Comparison of ENCODE assay signal across 7 cellular contexts in the genomic region with DNA sequence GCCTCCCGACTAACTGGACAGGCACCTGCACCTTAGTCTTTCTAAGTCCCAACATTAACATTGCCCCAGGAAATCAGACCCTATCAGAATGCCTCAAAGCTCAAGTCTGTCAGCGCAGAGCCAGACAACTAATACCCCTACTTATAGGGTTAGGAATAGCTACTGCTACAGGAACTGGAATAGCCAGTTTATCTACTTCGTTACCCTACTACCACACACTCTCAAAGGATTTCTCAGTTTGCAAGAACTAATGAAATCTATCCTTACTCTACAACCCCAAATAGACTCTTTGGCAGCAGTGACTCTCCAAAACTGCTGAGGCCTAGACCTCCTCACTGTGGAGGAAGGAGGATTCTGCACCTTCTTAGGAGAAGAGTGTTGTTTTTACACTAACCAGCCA.
DNase-seq lines count a peak whose midpoint lies in the region; FAIRE-seq and TF ChIP-seq lines count a peak whose summit lies in the region.
"Not testable (repeated sequence)": the region's sequence is repeated elsewhere in the genome, so short reads cannot be mapped to it uniquely, and the experiment has no call there.

No MANE protein-coding gene starts in this region.

- not testable (repeated sequence) for H3K14ac ChIP-seq in trophoblast cell (ENCODE audit: low read length)

- not testable (repeated sequence) for TF ChIP-seq POLR2A in breast epithelium (IDR thresholded peaks at IDR 0.05)

- H3K18ac ChIP-seq in trophoblast cell (ENCODE audit: low read length), result not testable (repeated sequence)

- not testable (repeated sequence) for H3K4me1 ChIP-seq in Loucy (ENCODE audit: insufficient read depth, low read length, poor library complexity, severe bottlenecking); breast epithelium; keratinocyte (ENCODE audit: control insufficient read depth, extremely low read depth, insufficient read depth, low read length); trophoblast cell (ENCODE audit: control insufficient read depth in 1 of 2, insufficient read depth in 2 of 2, low read length in 2 of 2)
- peaks cover 16% of the 10 kb centered on the region for H3K4me1 ChIP-seq in PC-9 (replicated peaks; ENCODE audit: insufficient read depth)

- not testable (repeated sequence) for H3K79me1 ChIP-seq in trophoblast cell (ENCODE audit: low read length)

- H3F3A ChIP-seq in Loucy (ENCODE audit: low read depth); PC-9 (ENCODE audit: insufficient read depth, low read depth): not testable (repeated sequence)

- H2BK120ac ChIP-seq in trophoblast cell (ENCODE audit: insufficient read depth, low read length, poor library complexity), result not testable (repeated sequence)

- BruUV-seq in PC-9 (replicated peaks; lab: Mats Ljungman, UMichigan), result not testable (repeated sequence)

- not testable (repeated sequence) for H3K79me2 ChIP-seq in Loucy (ENCODE audit: insufficient read depth, low read length); PC-9 (ENCODE audit: low read depth); keratinocyte (ENCODE audit: control insufficient read depth, insufficient read depth, low read length); trophoblast cell (ENCODE audit: control insufficient read depth, insufficient read depth, low read length, poor library complexity)

- H3K4me2 ChIP-seq in Loucy (ENCODE audit: low read depth, low read length, poor library complexity, severe bottlenecking); keratinocyte (ENCODE audit: control insufficient read depth, extremely low read depth, insufficient read depth, low read depth, low read length): not testable (repeated sequence)
- peak overlapping the region; percentile 21; the same call in 1 of the 2 replicates for H3K4me2 ChIP-seq in PC-9
- peak overlapping the region; percentile 46 for H3K4me2 ChIP-seq in trophoblast cell (ENCODE audit: low read length)

- CTCF ChIA-PET in PC-9 (lab: Charles Lee), result not testable (repeated sequence)

- H4K91ac ChIP-seq in trophoblast cell (ENCODE audit: low read depth, low read length), result not testable (repeated sequence)

- TF ChIP-seq CTCF in Loucy (conservative IDR thresholded peaks at IDR 0.05; ENCODE audit: low read length); PC-9 (conservative IDR thresholded peaks at IDR 0.05); breast epithelium (IDR thresholded peaks at IDR 0.05); epithelial cell of esophagus (IDR thresholded peaks at IDR 0.05; ENCODE audit: insufficient read depth, low read depth, low read length, missing control alignments); keratinocyte (optimal IDR thresholded peaks at IDR 0.05 in 1 of 3, IDR thresholded peaks at IDR 0.05 in 1 of 3, conservative IDR thresholded peaks at IDR 0.05 in 1 of 3; ENCODE audit: extremely low read depth in 1 of 3, insufficient read depth in 2 of 3, low read length in 3 of 3): not testable (repeated sequence)

- intact Hi-C loops in PC-9 (cut with micrococcal nuclease; ENCODE audit: unreplicated experiment); breast epithelium (cut with DNase I; ENCODE audit: low total_unique reads): not testable (repeated sequence)

- not testable (repeated sequence) for H3K9me3 ChIP-seq in Loucy (ENCODE audit: insufficient read depth, low read depth, low read length); PC-9 (ENCODE audit: insufficient read depth, low read depth); breast epithelium; keratinocyte (ENCODE audit: control insufficient read depth, low read depth, low read length); trophoblast cell (ENCODE audit: insufficient read depth, low read depth, low read length)

- H3K27ac ChIP-seq in PC-9 (peak overlapping the region; percentile 22; the same call in 1 of the 2 replicates), breast epithelium (peak overlapping the region; percentile 12 to 26), trophoblast cell (ENCODE audit: low read depth, low read length) (peak overlapping the region; percentile 73)
- not testable (repeated sequence) for H3K27ac ChIP-seq in keratinocyte (ENCODE audit: control insufficient read depth, insufficient read depth, low read length)

- POLR2A ChIA-PET in PC-9 (lab: Charles Lee; ENCODE audit: unreplicated experiment), result not testable (repeated sequence)

- dilution Hi-C loops in keratinocyte (cut with MboI; ENCODE audit: extremely low pct_ligation_motif_present, low sequenced_read_pairs), result not testable (repeated sequence)

- H2AFZ ChIP-seq in Loucy (ENCODE audit: low read length) (0 out of 2 replicates have a peak overlapping the region, but pooled peaks have one; percentile 15), keratinocyte (ENCODE audit: control insufficient read depth, low read length) (peak overlapping the region; percentile 43)
- not testable (repeated sequence) for H2AFZ ChIP-seq in PC-9; trophoblast cell (ENCODE audit: insufficient read depth, low read length, poor library complexity)

- not testable (repeated sequence) for H3K4ac ChIP-seq in trophoblast cell (ENCODE audit: low read depth, low read length)

- WGBS in trophoblast cell (ENCODE audit: extremely low coverage, insufficient coverage, insufficient read length), result no CpG with 5 or more reads among the region's 3 CpGs

- not testable (repeated sequence) for H3K36me3 ChIP-seq in Loucy (ENCODE audit: insufficient read depth, low read length); PC-9 (ENCODE audit: low read depth); breast epithelium; keratinocyte (ENCODE audit: control insufficient read depth in 2 of 2, extremely low read depth in 1 of 2, insufficient read depth in 2 of 2, low read length in 2 of 2); trophoblast cell (ENCODE audit: control insufficient read depth in 1 of 2, insufficient read depth in 2 of 2, low read length in 2 of 2)

- not testable (repeated sequence) for H2AK5ac ChIP-seq in trophoblast cell (ENCODE audit: low read length)

- H3K4me3 ChIP-seq in Loucy (ENCODE audit: low read length, poor library complexity, severe bottlenecking); PC-9; breast epithelium; epithelial cell of esophagus (ENCODE audit: low read length); keratinocyte (ENCODE audit: control insufficient read depth in 2 of 3, extremely low read depth in 1 of 3, insufficient read depth in 2 of 3, low read depth in 1 of 3, low read length in 3 of 3); trophoblast cell (ENCODE audit: low read depth, low read length): not testable (repeated sequence)

- H3K23ac ChIP-seq in trophoblast cell (ENCODE audit: low read length), result not testable (repeated sequence)

- H2BK5ac ChIP-seq in trophoblast cell (ENCODE audit: low read depth, low read length, poor library complexity), result not testable (repeated sequence)

- H4K20me1 ChIP-seq in Loucy (ENCODE audit: insufficient read depth, low read length, poor library complexity, severe bottlenecking); PC-9 (ENCODE audit: insufficient read depth); keratinocyte (ENCODE audit: control insufficient read depth, extremely low read depth, insufficient read depth, low read length): not testable (repeated sequence)

- H4K8ac ChIP-seq in trophoblast cell (ENCODE audit: low read depth, low read length), result not testable (repeated sequence)

- DNase-seq in DMS53 treated with DMSO at 0.1 percent for 48 hours (lab: John Stamatoyannopoulos, UW; ENCODE audit: unreplicated experiment) (peak; percentile 17), PC-9 (peak; percentile 7 to 60), epithelial cell of esophagus (ENCODE audit: low read depth) (peak; percentile 60), trophoblast cell (peak in 1 of 2 donors; percentile 67)
- DNase-seq in breast epithelium (ENCODE audit: low spot score in 2 of 2); keratinocyte (ENCODE audit: low read depth, low spot score): not testable (repeated sequence)

- not testable (repeated sequence) for H2BK12ac ChIP-seq in trophoblast cell (ENCODE audit: low read length)

- not testable (repeated sequence) for H3K9me1 ChIP-seq in keratinocyte (ENCODE audit: control insufficient read depth, extremely low read depth, insufficient read depth, low read length)

- H3K27me3 ChIP-seq in Loucy (ENCODE audit: insufficient read depth, low read length, poor library complexity, severe bottlenecking); PC-9 (ENCODE audit: insufficient read depth, low read depth); breast epithelium; keratinocyte (ENCODE audit: control insufficient read depth, extremely low read depth, insufficient read depth, low read length); trophoblast cell (ENCODE audit: insufficient read depth, low read length): not testable (repeated sequence)

- not testable (repeated sequence) for H3K9ac ChIP-seq in Loucy (ENCODE audit: low read depth, low read length, poor library complexity, severe bottlenecking); keratinocyte (ENCODE audit: control insufficient read depth, extremely low read depth, insufficient read depth, low read length); trophoblast cell (ENCODE audit: low read length)

- H4K12ac ChIP-seq in trophoblast cell (ENCODE audit: low read depth, low read length), result not testable (repeated sequence)

- H3K9me2 ChIP-seq in Loucy (replicated peaks; ENCODE audit: low read depth, low read length); PC-9 (ENCODE audit: insufficient read depth): not testable (repeated sequence)

- FAIRE-seq in keratinocyte (lab: Jason Lieb, UNC), result not testable (repeated sequence)
